8 cellular contexts compared by ENCODE assay signal in genomic region chr1:109619655-109620395, GRCh38. TPM values are rescaled to one million over a fixed set of nuclear protein-coding genes. Genes with fewer than 3 reads are reported as not detected.
DNase-seq lines count a peak whose midpoint lies in the region; ATAC-seq and TF ChIP-seq lines count a peak whose summit lies in the region.

TSS of gene AMPD2 (plus strand) at chr1:109619837. CDS start at chr1:109621176, 1,339 bp downstream.

- H2AFZ ChIP-seq in neuron (ENCODE audit: low read depth, low read length), result peak within 1 kb of the TSS; percentile 6

- ATAC-seq in GM19438 (IDR thresholded peaks at IDR 0.05; ENCODE audit: low read depth, unreplicated experiment), result peak; percentile 45

- no peaks in the 10 kb centered on the region for H3K27me3 ChIP-seq in CD8-positive, alpha-beta memory T cell (ENCODE audit: insufficient read depth, low read length, poor library complexity, severe bottlenecking)
- no peaks in the 10 kb centered on the region for H3K27me3 ChIP-seq in neuron (ENCODE audit: insufficient read depth, low read length)

- H3K4me3 Mint-ChIP-seq in CD8-positive, alpha-beta memory T cell, result peak within 1 kb of the TSS; percentile 91 to 100 (median 97)

- H3K4me1 ChIP-seq in CD8-positive, alpha-beta memory T cell (ENCODE audit: insufficient read depth, low read length), result peaks cover 58% of the 10 kb centered on the region
- H3K4me1 ChIP-seq in neuron (ENCODE audit: insufficient read depth, low read length), result peaks cover 40% of the 10 kb centered on the region

- peaks cover 0 to 8% (median 0%) of the 10 kb centered on the region in 3 donors for H3K36me3 Mint-ChIP-seq in CD8-positive, alpha-beta memory T cell

- H3K27me3 Mint-ChIP-seq in CD8-positive, alpha-beta memory T cell, result peaks cover 0 to 3% of the 10 kb centered on the region in 2 donors

- TF ChIP-seq CTCF in fibroblast of villous mesenchyme (IDR thresholded peaks at IDR 0.05; ENCODE audit: insufficient read depth, low read depth, low read length) (no peak), subcutaneous adipose tissue (IDR thresholded peaks at IDR 0.05; ENCODE audit: low read depth) (no peak)

- H3K9me3 ChIP-seq in CD8-positive, alpha-beta memory T cell (ENCODE audit: low read length), result no peaks in the 10 kb centered on the region
- H3K9me3 ChIP-seq in neuron (ENCODE audit: low read length), result no peaks in the 10 kb centered on the region

- no peaks in the 10 kb centered on the region for H3K9me3 Mint-ChIP-seq in CD8-positive, alpha-beta memory T cell

- peak within 1 kb of the TSS; percentile 91 to 99 (median 98) for H3K27ac Mint-ChIP-seq in CD8-positive, alpha-beta memory T cell

- H3K27ac ChIP-seq in CD8-positive, alpha-beta memory T cell (ENCODE audit: low read depth, low read length), result peak within 1 kb of the TSS; percentile 91

- peak within 1 kb of the TSS; percentile 94 for H3K4me3 ChIP-seq in CD8-positive, alpha-beta memory T cell (ENCODE audit: low read length)
- H3K4me3 ChIP-seq in fibroblast of villous mesenchyme (ENCODE audit: low read depth, low read length), result peak within 1 kb of the TSS; percentile 98
- peak within 1 kb of the TSS; percentile 82 for H3K4me3 ChIP-seq in neuron (ENCODE audit: low read length)

- H3K36me3 ChIP-seq in CD8-positive, alpha-beta memory T cell (ENCODE audit: insufficient read depth, low read length), result no peaks in the 10 kb centered on the region
- no peaks in the 10 kb centered on the region for H3K36me3 ChIP-seq in neuron (ENCODE audit: insufficient read depth, low read length)

- H3K4me1 Mint-ChIP-seq in CD8-positive, alpha-beta memory T cell, result peaks cover 61 to 79% (median 67%) of the 10 kb centered on the region in 3 donors

- peak; percentile 66 to 85 (median 74) for DNase-seq in CD8-positive, alpha-beta memory T cell
- DNase-seq in HS-27A (ENCODE audit: low read depth), result peak; percentile 57
- DNase-seq in RPMI7951 (ENCODE audit: low read depth), result peak; percentile 80
- DNase-seq in activated effector memory CD4-positive, alpha-beta T cell treated with Interleukin-2 at 50 U/mL for 16 hours, result peak; percentile 60
- DNase-seq in fibroblast of villous mesenchyme (ENCODE audit: low read depth), result peak; percentile 95

- CTCF ChIA-PET in CD8-positive, alpha-beta memory T cell (lab: Charles Lee), result interaction anchor here (1.6 to 8.9 kb wide), 4 partner anchors 11 to 73 kb away, joined by 11 to 52 read pairs (median 12); partner anchors contain the start of gene GNAI3

- POLR2A ChIA-PET in CD8-positive, alpha-beta memory T cell (lab: Charles Lee), result interaction anchor here (1.1 to 2.4 kb wide), 3 partner anchors 20 to 71 kb away, joined by 4 to 12 read pairs (median 5); partner anchors contain the start of gene GNAI3

RNA-seq across cellular contexts. Expression of gene AMPD2, which starts in this region (rescaled TPM):
- 10 to 100 TPM; 69.1 to 91.1 TPM for total RNA-seq in CD8-positive, alpha-beta memory T cell
- 36.0 TPM for polyA plus RNA-seq in CD8-positive, alpha-beta memory T cell
- 48.5 and 60.4 TPM in 2 replicates for total RNA-seq in RPMI7951 (2014; rRNA removed; shearing (Covaris generic))
- total RNA-seq in fibroblast of villous mesenchyme (90.5 and 107 TPM in 2 replicates), subcutaneous adipose tissue (10 to 100 TPM; 20.2 to 27.9 (median 25.3) TPM)

Comparison
In these comparisons a context has a peak if more than half of its experiments do, and no peak if none do; other contexts are left out.
1. Peak in every context shown above with its lines: DNase-seq, ATAC-seq, H3K4me3 ChIP-seq and H3K27ac ChIP-seq.